8 cellular contexts compared by ENCODE assay signal in genomic region chr5:19274578-19274977, GRCh38.
"Had no signal": no experiment of that assay in that cellular context is flagged by ENCODE, and none has a peak within 500 bp of the region (broad histone marks: within the 10 kb centered on the region; RNA-seq: fewer than 3 reads in every experiment).

No MANE protein-coding gene starts in this region.

- ATAC-seq: GM12878 had no signal

- DNase-seq: GDM1, GF-D8 had no signal

- H3K4me3 ChIP-seq: GM12878 had no signal

- FAIRE-seq: G401.6, GM12878, GM12891, GM12892, GM18507, GM19239 had no signal
